In genomic region chr22:47086596-47087248, GRCh38 we compare ENCODE assay signal across 1 cellular context.
A peak's percentile ranks its signal among the peaks of the same experiment; 100 is the strongest.
TF ChIP-seq lines count a peak whose summit lies in the region.

No MANE protein-coding gene starts in this region.

TF ChIP-seq in HepG2, 621 proteins besides CTCF, POLR2A, EP300 and RAD21 (continued from another document and continues in another):
- no peak for TF ChIP-seq PHF8 (CRISPR knock-in tag; IDR thresholded peaks at IDR 0.05)
- peak; percentile 70; the same call in 1 of the 2 replicates for TF ChIP-seq NCOR1 (IDR thresholded peaks at IDR 0.05; ENCODE audit: borderline replicate concordance, low read length)
- TF ChIP-seq KLF9 (CRISPR knock-in tag; IDR thresholded peaks at IDR 0.05; ENCODE audit: low read depth), result no peak
- peak; percentile 36; the same call in 1 of the 2 replicates for TF ChIP-seq FOXJ3 (CRISPR knock-in tag; IDR thresholded peaks at IDR 0.05; ENCODE audit: borderline replicate concordance)
- TF ChIP-seq MTF1 (CRISPR knock-in tag; IDR thresholded peaks at IDR 0.05), result no peak
- TF ChIP-seq RNF2 (conservative IDR thresholded peaks at IDR 0.05; ENCODE audit: low read depth), result 0 out of 2 replicates have a peak, but pooled peaks have one; percentile 43
- no peak for TF ChIP-seq SMAD3 (CRISPR knock-in tag; IDR thresholded peaks at IDR 0.05)
- TF ChIP-seq ZNF749 (CRISPR knock-in tag; IDR thresholded peaks at IDR 0.05; ENCODE audit: borderline replicate concordance), result no peak
- TF ChIP-seq ZNF432 (CRISPR knock-in tag; IDR thresholded peaks at IDR 0.05; ENCODE audit: borderline replicate concordance), result no peak
- TF ChIP-seq ZBTB38 (CRISPR knock-in tag; IDR thresholded peaks at IDR 0.05), result 0 out of 2 replicates have a peak, but pooled peaks have one; percentile 53
- TF ChIP-seq MED8 (CRISPR knock-in tag; IDR thresholded peaks at IDR 0.05; ENCODE audit: insufficient replicate concordance), result no peak
- 0 out of 2 replicates have a peak, but pooled peaks have one; percentile 41 for TF ChIP-seq ZHX2 (IDR thresholded peaks at IDR 0.05; ENCODE audit: low read depth)
- no peak for TF ChIP-seq ZHX2 (CRISPR knock-in tag; IDR thresholded peaks at IDR 0.05; ENCODE audit: borderline replicate concordance)
- no peak for TF ChIP-seq HHEX (CRISPR knock-in tag; IDR thresholded peaks at IDR 0.05)
- no peak for TF ChIP-seq CBFB (CRISPR knock-in tag; IDR thresholded peaks at IDR 0.05)
- TF ChIP-seq NR2F2 (IDR thresholded peaks at IDR 0.05; ENCODE audit: borderline replicate concordance, low read depth), result no peak
- TF ChIP-seq RFXANK (CRISPR knock-in tag; IDR thresholded peaks at IDR 0.05), result no peak
- no peak for TF ChIP-seq ZNF512B (CRISPR knock-in tag; IDR thresholded peaks at IDR 0.05; ENCODE audit: borderline replicate concordance)
- TF ChIP-seq ZNF687 (CRISPR knock-in tag; IDR thresholded peaks at IDR 0.05), result peak; percentile 50
- TF ChIP-seq NFRKB (IDR thresholded peaks at IDR 0.05), result no peak
- no peak for TF ChIP-seq ZMYM2 (CRISPR knock-in tag; IDR thresholded peaks at IDR 0.05)
- TF ChIP-seq MIER2 (CRISPR knock-in tag; IDR thresholded peaks at IDR 0.05), result no peak
- TF ChIP-seq SALL2 (CRISPR knock-in tag; IDR thresholded peaks at IDR 0.05), result no peak
- TF ChIP-seq HDAC1 (CRISPR knock-in tag; IDR thresholded peaks at IDR 0.05), result peak; percentile 39; the same call in 1 of the 2 replicates
- TF ChIP-seq LCORL (IDR thresholded peaks at IDR 0.05), result no peak
- no peak for TF ChIP-seq LCORL (CRISPR knock-in tag; IDR thresholded peaks at IDR 0.05)
- peak; percentile 83 for TF ChIP-seq ZNF263 (CRISPR knock-in tag; IDR thresholded peaks at IDR 0.05)
- TF ChIP-seq ZBTB10 (CRISPR knock-in tag; IDR thresholded peaks at IDR 0.05; ENCODE audit: borderline replicate concordance), result peak; percentile 76; the same call in 1 of the 2 replicates
- no peak for TF ChIP-seq ZBTB40 (IDR thresholded peaks at IDR 0.05)
- no peak for TF ChIP-seq ZBTB40 (CRISPR knock-in tag; IDR thresholded peaks at IDR 0.05)
- no peak for TF ChIP-seq ZNF143 (CRISPR knock-in tag; IDR thresholded peaks at IDR 0.05)
